ENCODE assay signal across 7 cellular contexts in the genomic region with DNA sequence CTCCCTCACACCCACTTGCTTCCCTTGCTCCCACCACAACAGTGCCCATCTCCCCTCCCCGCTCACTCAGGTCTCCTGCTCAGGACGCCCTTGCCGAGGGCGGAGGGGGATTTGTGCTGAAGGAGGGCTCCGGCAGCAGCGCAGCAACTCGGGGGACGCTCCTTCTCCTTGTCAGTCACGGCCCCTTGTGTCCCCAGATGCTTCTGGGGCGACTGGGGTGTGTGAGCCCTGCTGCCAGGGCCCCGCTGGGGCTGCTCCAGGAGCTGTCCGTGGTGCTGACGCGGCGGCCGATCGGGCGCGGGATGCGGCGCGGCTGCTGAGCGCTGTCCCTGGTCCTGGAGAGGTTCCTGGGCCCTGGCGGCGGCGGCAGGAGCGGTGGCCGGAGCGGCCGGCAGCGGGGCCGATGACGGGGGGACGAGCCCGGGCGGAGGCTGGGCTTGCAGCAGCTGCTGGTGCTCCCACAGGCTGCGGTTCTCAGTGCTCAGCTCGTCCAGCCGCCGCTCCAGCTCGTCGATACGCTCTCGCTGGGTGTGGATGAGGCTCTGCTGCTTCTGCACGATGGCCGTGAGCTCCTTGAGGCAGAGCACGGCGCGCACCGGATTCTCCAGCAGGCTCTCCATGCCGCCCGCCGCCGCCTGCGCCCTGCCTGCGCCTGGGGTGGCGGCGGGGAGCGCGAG.
A peak's percentile ranks its signal among the peaks of the same experiment; 100 is the strongest.
DNase-seq lines count a peak whose midpoint lies in the region; ATAC-seq, FAIRE-seq and TF ChIP-seq lines count a peak whose summit lies in the region.
"Not testable (repeated sequence)": the region's sequence is repeated elsewhere in the genome, so short reads cannot be mapped to it uniquely, and the experiment has no call there.

No MANE protein-coding gene starts in this region.

- FAIRE-seq in GM12891 (lab: Jason Lieb, UNC), result peak; percentile 62
- peak; percentile 97 for FAIRE-seq in HTR-8/SVneo (lab: Jason Lieb, UNC)

- peaks cover 36% of the 10 kb centered on the region for H3K27me3 Mint-ChIP-seq in activated naive CD8-positive, alpha-beta T cell treated with anti-CD3 and anti-CD28 coated beads, Interleukin-2, amount 10 ng/mL, durations not matched to agents 7 days and 5 days

- not testable (repeated sequence) for H3K4me3 Mint-ChIP-seq in activated naive CD8-positive, alpha-beta T cell treated with anti-CD3 and anti-CD28 coated beads, Interleukin-2, amount 10 ng/mL, durations not matched to agents 7 days and 5 days

- H3K9me3 Mint-ChIP-seq in activated naive CD8-positive, alpha-beta T cell treated with anti-CD3 and anti-CD28 coated beads, Interleukin-2, amount 10 ng/mL, durations not matched to agents 7 days and 5 days, result not testable (repeated sequence)

- TF ChIP-seq POLR2A in GM12891 (IDR thresholded peaks at IDR 0.05; ENCODE audit: low read depth, low read length), result not testable (repeated sequence)

- ATAC-seq in activated naive CD8-positive, alpha-beta T cell treated with anti-CD3 and anti-CD28 coated beads, Interleukin-2, amount 10 ng/mL, durations not matched to agents 7 days and 5 days (ENCODE audit: low read depth), result peak; percentile 98
- peak; percentile 95 for ATAC-seq in esophagus mucosa
- peak; percentile 97 for ATAC-seq in omental fat pad (ENCODE audit: low FRiP score)

- POLR2A ChIA-PET in activated naive CD8-positive, alpha-beta T cell treated with anti-CD3 and anti-CD28 coated beads, Interleukin-2, amount 10 ng/mL, durations not matched to agents 7 days and 5 days (lab: Charles Lee), result not testable (repeated sequence)

- H3K4me1 Mint-ChIP-seq in activated naive CD8-positive, alpha-beta T cell treated with anti-CD3 and anti-CD28 coated beads, Interleukin-2, amount 10 ng/mL, durations not matched to agents 7 days and 5 days, result not testable (repeated sequence)

- H3K27ac Mint-ChIP-seq in activated naive CD8-positive, alpha-beta T cell treated with anti-CD3 and anti-CD28 coated beads, Interleukin-2, amount 10 ng/mL, durations not matched to agents 7 days and 5 days, result not testable (repeated sequence)

- TF ChIP-seq CTCF in omental fat pad (IDR thresholded peaks at IDR 0.05), result not testable (repeated sequence)

- not testable (repeated sequence) for H3K36me3 Mint-ChIP-seq in activated naive CD8-positive, alpha-beta T cell treated with anti-CD3 and anti-CD28 coated beads, Interleukin-2, amount 10 ng/mL, durations not matched to agents 7 days and 5 days

- DNase-seq in GM12891 (ENCODE audit: insufficient read length, low spot score); HTR-8/SVneo (ENCODE audit: insufficient read length, low spot score); omental fat pad (ENCODE audit: low spot score): not testable (repeated sequence)
- peak; percentile 50 for DNase-seq in activated naive CD8-positive, alpha-beta T cell treated with anti-CD3 and anti-CD28 coated beads, Interleukin-2, amount 10 ng/mL, durations not matched to agents 7 days and 5 days
- peak; percentile 23 for DNase-seq in kidney glomerular epithelial cell (lab: John Stamatoyannopoulos, UW)

TF ChIP-seq in PFSK-1, 5 proteins besides CTCF, POLR2A, EP300 and RAD21:
- TF ChIP-seq REST (IDR thresholded peaks at IDR 0.05; ENCODE audit: insufficient read depth in 1 of 2, low read depth in 2 of 2, low read length in 2 of 2), result peak; percentile 74 to 83
